Comparison of ENCODE assay signal across 1 cellular context in the genomic region with DNA sequence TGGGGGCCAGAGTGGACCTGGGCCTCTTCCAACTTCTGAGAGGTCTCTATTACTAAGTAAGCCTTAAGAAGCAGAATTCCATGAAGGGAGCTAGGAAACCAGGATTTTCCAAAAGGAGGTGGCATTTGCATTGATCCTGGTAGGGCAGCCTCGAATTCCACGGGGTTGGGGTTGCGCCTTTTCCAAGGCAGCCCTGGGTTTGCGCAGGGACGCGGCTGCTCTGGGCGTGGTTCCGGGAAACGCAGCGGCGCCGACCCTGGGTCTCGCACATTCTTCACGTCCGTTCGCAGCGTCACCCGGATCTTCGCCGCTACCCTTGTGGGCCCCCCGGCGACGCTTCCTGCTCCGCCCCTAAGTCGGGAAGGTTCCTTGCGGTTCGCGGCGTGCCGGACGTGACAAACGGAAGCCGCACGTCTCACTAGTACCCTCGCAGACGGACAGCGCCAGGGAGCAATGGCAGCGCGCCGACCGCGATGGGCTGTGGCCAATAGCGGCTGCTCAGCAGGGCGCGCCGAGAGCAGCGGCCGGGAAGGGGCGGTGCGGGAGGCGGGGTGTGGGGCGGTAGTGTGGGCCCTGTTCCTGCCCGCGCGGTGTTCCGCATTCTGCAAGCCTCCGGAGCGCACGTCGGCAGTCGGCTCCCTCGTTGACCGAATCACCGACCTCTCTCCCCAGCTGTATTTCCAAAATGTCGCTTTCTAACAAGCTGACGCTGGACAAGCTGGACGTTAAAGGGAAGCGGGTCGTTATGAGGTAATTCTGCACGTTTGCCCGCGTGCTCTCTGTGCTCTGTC.
A peak's percentile ranks its signal among the peaks of the same experiment; 100 is the strongest.
TF ChIP-seq lines count a peak whose summit lies in the region.

A gene (plus strand): TSS at position 593 of the 791 bp plus-strand sequence. CDS start 93 bp downstream, at position 686.

TF ChIP-seq in K562, 482 proteins besides CTCF, POLR2A, EP300 and RAD21 (continued from another document and continues in another):
- 0 out of 3 replicates have a peak, but pooled peaks of 1 of the 2 experiments have one; percentile 30 for TF ChIP-seq CBX3 (IDR thresholded peaks at IDR 0.05; ENCODE audit: borderline replicate concordance in 1 of 2, low read length in 2 of 2)
- TF ChIP-seq, protein P1, sequence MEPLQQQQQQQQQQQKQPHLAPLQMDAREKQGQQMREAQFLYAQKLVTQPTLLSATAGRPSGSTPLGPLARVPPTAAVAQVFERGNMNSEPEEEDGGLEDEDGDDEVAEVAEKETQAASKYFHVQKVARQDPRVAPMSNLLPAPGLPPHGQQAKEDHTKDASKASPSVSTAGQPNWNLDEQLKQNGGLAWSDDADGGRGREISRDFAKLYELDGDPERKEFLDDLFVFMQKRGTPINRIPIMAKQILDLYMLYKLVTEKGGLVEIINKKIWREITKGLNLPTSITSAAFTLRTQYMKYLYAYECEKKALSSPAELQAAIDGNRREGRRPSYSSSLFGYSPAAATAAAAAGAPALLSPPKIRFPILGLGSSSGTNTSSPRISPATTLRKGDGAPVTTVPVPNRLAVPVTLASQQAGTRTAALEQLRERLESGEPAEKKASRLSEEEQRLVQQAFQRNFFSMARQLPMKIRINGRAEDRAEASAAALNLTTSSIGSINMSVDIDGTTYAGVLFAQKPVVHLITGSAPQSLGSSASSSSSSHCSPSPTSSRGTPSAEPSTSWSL (CRISPR knock-in tag; IDR thresholded peaks at IDR 0.05; ENCODE audit: borderline replicate concordance): no peak
- TF ChIP-seq RUNX1 (IDR thresholded peaks at IDR 0.05; ENCODE audit: low read depth): no peak
- no peak for TF ChIP-seq SRSF1 (IDR thresholded peaks at IDR 0.05; ENCODE audit: low read depth, low read length)
- no peak for TF ChIP-seq PURB (CRISPR knock-in tag; IDR thresholded peaks at IDR 0.05; ENCODE audit: low read depth)
- TF ChIP-seq, protein P2, sequence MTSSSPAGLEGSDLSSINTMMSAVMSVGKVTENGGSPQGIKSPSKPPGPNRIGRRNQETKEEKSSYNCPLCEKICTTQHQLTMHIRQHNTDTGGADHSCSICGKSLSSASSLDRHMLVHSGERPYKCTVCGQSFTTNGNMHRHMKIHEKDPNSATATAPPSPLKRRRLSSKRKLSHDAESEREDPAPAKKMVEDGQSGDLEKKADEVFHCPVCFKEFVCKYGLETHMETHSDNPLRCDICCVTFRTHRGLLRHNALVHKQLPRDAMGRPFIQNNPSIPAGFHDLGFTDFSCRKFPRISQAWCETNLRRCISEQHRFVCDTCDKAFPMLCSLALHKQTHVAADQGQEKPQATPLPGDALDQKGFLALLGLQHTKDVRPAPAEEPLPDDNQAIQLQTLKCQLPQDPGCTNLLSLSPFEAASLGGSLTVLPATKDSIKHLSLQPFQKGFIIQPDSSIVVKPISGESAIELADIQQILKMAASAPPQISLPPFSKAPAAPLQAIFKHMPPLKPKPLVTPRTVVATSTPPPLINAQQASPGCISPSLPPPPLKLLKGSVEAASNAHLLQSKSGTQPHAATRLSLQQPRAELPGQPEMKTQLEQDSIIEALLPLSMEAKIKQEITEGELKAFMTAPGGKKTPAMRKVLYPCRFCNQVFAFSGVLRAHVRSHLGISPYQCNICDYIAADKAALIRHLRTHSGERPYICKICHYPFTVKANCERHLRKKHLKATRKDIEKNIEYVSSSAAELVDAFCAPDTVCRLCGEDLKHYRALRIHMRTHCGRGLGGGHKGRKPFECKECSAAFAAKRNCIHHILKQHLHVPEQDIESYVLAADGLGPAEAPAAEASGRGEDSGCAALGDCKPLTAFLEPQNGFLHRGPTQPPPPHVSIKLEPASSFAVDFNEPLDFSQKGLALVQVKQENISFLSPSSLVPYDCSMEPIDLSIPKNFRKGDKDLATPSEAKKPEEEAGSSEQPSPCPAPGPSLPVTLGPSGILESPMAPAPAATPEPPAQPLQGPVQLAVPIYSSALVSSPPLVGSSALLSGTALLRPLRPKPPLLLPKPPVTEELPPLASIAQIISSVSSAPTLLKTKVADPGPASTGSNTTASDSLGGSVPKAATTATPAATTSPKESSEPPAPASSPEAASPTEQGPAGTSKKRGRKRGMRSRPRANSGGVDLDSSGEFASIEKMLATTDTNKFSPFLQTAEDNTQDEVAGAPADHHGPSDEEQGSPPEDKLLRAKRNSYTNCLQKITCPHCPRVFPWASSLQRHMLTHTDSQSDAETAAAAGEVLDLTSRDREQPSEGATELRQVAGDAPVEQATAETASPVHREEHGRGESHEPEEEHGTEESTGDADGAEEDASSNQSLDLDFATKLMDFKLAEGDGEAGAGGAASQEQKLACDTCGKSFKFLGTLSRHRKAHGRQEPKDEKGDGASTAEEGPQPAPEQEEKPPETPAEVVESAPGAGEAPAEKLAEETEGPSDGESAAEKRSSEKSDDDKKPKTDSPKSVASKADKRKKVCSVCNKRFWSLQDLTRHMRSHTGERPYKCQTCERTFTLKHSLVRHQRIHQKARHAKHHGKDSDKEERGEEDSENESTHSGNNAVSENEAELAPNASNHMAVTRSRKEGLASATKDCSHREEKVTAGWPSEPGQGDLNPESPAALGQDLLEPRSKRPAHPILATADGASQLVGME (CRISPR knock-in tag; IDR thresholded peaks at IDR 0.05): no peak
- peak; percentile 79 for TF ChIP-seq POLR2H (tag; IDR thresholded peaks at IDR 0.05; ENCODE audit: low read depth)
- TF ChIP-seq ZNF57 (CRISPR knock-in tag; IDR thresholded peaks at IDR 0.05): no peak
- no peak for TF ChIP-seq ZNF324 (CRISPR knock-in tag; IDR thresholded peaks at IDR 0.05)
- TF ChIP-seq, protein P3, sequence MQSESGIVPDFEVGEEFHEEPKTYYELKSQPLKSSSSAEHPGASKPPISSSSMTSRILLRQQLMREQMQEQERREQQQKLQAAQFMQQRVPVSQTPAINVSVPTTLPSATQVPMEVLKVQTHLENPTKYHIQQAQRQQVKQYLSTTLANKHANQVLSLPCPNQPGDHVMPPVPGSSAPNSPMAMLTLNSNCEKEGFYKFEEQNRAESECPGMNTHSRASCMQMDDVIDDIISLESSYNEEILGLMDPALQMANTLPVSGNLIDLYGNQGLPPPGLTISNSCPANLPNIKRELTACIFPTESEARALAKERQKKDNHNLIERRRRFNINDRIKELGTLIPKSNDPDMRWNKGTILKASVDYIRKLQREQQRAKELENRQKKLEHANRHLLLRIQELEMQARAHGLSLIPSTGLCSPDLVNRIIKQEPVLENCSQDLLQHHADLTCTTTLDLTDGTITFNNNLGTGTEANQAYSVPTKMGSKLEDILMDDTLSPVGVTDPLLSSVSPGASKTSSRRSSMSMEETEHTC (IDR thresholded peaks at IDR 0.05): no peak
- TF ChIP-seq KLF10 (CRISPR knock-in tag; IDR thresholded peaks at IDR 0.05): no peak
- TF ChIP-seq ZNF584 (CRISPR knock-in tag; IDR thresholded peaks at IDR 0.05; ENCODE audit: low read depth): no peak
- no peak; the same call in 1 of the 2 replicates for TF ChIP-seq ZNF24 (IDR thresholded peaks at IDR 0.05)
- TF ChIP-seq NR2C1 (IDR thresholded peaks at IDR 0.05): no peak
- TF ChIP-seq NR2C1 (tag; IDR thresholded peaks at IDR 0.05): no peak
- 0 out of 2 replicates have a peak, but pooled peaks have one; percentile 17 for TF ChIP-seq MYNN (IDR thresholded peaks at IDR 0.05)
- no peak for TF ChIP-seq MYNN (CRISPR knock-in tag; IDR thresholded peaks at IDR 0.05)
- no peak for TF ChIP-seq GABPB2 (CRISPR knock-in tag; conservative IDR thresholded peaks at IDR 0.05)
- no peak for TF ChIP-seq TCF7L2 (IDR thresholded peaks at IDR 0.05; ENCODE audit: low read depth, low read length)
- peak; percentile 59 for TF ChIP-seq PHF20 (IDR thresholded peaks at IDR 0.05; ENCODE audit: partially characterized antibody)
- no peak for TF ChIP-seq ZNF695 (CRISPR knock-in tag; IDR thresholded peaks at IDR 0.05)
- no peak for TF ChIP-seq ZNF354B (CRISPR knock-in tag; IDR thresholded peaks at IDR 0.05)
- peak; percentile 78 for TF ChIP-seq SPI1 (IDR thresholded peaks at IDR 0.05; ENCODE audit: borderline replicate concordance, low read depth, low read length)
- peak; percentile 97 for TF ChIP-seq RBFOX2 (IDR thresholded peaks at IDR 0.05; ENCODE audit: low read depth, low read length)
- TF ChIP-seq ZNF165 (CRISPR knock-in tag; IDR thresholded peaks at IDR 0.05; ENCODE audit: borderline replicate concordance): no peak
- TF ChIP-seq, protein P4, sequence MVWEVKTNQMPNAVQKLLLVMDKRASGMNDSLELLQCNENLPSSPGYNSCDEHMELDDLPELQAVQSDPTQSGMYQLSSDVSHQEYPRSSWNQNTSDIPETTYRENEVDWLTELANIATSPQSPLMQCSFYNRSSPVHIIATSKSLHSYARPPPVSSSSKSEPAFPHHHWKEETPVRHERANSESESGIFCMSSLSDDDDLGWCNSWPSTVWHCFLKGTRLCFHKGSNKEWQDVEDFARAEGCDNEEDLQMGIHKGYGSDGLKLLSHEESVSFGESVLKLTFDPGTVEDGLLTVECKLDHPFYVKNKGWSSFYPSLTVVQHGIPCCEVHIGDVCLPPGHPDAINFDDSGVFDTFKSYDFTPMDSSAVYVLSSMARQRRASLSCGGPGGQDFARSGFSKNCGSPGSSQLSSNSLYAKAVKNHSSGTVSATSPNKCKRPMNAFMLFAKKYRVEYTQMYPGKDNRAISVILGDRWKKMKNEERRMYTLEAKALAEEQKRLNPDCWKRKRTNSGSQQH (CRISPR knock-in tag; IDR thresholded peaks at IDR 0.05): no peak
- TF ChIP-seq ZNF408 (CRISPR knock-in tag; IDR thresholded peaks at IDR 0.05; ENCODE audit: low read depth): peak; percentile 30; the same call in 1 of the 2 replicates
- TF ChIP-seq, protein P5, sequence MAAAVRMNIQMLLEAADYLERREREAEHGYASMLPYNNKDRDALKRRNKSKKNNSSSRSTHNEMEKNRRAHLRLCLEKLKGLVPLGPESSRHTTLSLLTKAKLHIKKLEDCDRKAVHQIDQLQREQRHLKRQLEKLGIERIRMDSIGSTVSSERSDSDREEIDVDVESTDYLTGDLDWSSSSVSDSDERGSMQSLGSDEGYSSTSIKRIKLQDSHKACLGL (CRISPR knock-in tag; IDR thresholded peaks at IDR 0.05; ENCODE audit: borderline replicate concordance, poor library complexity, severe bottlenecking): no peak
- TF ChIP-seq ZNF696 (CRISPR knock-in tag; conservative IDR thresholded peaks at IDR 0.05): no peak
- peak; percentile 71 for TF ChIP-seq NFYB (IDR thresholded peaks at IDR 0.05; ENCODE audit: extremely low read depth, insufficient read length)
- TF ChIP-seq ATF7 (IDR thresholded peaks at IDR 0.05): peak; percentile 80
- peak; percentile 88 for TF ChIP-seq CREM (IDR thresholded peaks at IDR 0.05; ENCODE audit: low read depth)
- TF ChIP-seq MTA2 (IDR thresholded peaks at IDR 0.05; ENCODE audit: low read depth): no peak
- TF ChIP-seq, protein P6, sequence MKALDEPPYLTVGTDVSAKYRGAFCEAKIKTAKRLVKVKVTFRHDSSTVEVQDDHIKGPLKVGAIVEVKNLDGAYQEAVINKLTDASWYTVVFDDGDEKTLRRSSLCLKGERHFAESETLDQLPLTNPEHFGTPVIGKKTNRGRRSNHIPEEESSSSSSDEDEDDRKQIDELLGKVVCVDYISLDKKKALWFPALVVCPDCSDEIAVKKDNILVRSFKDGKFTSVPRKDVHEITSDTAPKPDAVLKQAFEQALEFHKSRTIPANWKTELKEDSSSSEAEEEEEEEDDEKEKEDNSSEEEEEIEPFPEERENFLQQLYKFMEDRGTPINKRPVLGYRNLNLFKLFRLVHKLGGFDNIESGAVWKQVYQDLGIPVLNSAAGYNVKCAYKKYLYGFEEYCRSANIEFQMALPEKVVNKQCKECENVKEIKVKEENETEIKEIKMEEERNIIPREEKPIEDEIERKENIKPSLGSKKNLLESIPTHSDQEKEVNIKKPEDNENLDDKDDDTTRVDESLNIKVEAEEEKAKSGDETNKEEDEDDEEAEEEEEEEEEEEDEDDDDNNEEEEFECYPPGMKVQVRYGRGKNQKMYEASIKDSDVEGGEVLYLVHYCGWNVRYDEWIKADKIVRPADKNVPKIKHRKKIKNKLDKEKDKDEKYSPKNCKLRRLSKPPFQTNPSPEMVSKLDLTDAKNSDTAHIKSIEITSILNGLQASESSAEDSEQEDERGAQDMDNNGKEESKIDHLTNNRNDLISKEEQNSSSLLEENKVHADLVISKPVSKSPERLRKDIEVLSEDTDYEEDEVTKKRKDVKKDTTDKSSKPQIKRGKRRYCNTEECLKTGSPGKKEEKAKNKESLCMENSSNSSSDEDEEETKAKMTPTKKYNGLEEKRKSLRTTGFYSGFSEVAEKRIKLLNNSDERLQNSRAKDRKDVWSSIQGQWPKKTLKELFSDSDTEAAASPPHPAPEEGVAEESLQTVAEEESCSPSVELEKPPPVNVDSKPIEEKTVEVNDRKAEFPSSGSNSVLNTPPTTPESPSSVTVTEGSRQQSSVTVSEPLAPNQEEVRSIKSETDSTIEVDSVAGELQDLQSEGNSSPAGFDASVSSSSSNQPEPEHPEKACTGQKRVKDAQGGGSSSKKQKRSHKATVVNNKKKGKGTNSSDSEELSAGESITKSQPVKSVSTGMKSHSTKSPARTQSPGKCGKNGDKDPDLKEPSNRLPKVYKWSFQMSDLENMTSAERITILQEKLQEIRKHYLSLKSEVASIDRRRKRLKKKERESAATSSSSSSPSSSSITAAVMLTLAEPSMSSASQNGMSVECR (CRISPR knock-in tag; IDR thresholded peaks at IDR 0.05): no peak; the same call in 1 of the 2 replicates
- TF ChIP-seq ZNF75A (CRISPR knock-in tag; IDR thresholded peaks at IDR 0.05): no peak
- no peak for TF ChIP-seq ELF4 (CRISPR knock-in tag; IDR thresholded peaks at IDR 0.05)
- TF ChIP-seq NFIC (IDR thresholded peaks at IDR 0.05): 0 out of 2 replicates have a peak, but pooled peaks have one; percentile 9
- TF ChIP-seq, protein P7, sequence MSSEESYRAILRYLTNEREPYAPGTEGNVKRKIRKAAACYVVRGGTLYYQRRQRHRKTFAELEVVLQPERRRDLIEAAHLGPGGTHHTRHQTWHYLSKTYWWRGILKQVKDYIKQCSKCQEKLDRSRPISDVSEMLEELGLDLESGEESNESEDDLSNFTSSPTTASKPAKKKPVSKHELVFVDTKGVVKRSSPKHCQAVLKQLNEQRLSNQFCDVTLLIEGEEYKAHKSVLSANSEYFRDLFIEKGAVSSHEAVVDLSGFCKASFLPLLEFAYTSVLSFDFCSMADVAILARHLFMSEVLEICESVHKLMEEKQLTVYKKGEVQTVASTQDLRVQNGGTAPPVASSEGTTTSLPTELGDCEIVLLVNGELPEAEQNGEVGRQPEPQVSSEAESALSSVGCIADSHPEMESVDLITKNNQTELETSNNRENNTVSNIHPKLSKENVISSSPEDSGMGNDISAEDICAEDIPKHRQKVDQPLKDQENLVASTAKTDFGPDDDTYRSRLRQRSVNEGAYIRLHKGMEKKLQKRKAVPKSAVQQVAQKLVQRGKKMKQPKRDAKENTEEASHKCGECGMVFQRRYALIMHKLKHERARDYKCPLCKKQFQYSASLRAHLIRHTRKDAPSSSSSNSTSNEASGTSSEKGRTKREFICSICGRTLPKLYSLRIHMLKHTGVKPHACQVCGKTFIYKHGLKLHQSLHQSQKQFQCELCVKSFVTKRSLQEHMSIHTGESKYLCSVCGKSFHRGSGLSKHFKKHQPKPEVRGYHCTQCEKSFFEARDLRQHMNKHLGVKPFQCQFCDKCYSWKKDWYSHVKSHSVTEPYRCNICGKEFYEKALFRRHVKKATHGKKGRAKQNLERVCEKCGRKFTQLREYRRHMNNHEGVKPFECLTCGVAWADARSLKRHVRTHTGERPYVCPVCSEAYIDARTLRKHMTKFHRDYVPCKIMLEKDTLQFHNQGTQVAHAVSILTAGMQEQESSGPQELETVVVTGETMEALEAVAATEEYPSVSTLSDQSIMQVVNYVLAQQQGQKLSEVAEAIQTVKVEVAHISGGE (CRISPR knock-in tag; IDR thresholded peaks at IDR 0.05): peak in 2 of 3 experiments; percentile 81 to 97; a peak in 4 of 6 replicates
